In genomic region chr14:56752428-56752827, GRCh38 we compare ENCODE assay signal across 22 cellular contexts. TPM values are rescaled to one million over a fixed set of nuclear protein-coding genes. Genes with fewer than 3 reads are reported as not detected.
A peak's percentile ranks its signal among the peaks of the same experiment; 100 is the strongest.
DNase-seq lines count a peak whose midpoint lies in the region; ATAC-seq, FAIRE-seq and TF ChIP-seq lines count a peak whose summit lies in the region.
"Had no signal": no experiment of that assay in that cellular context is flagged by ENCODE, and none has a peak within 500 bp of the region (broad histone marks: within the 10 kb centered on the region; RNA-seq: fewer than 3 reads in every experiment).

No MANE protein-coding gene starts in this region.

- no peak overlapping the region for H3K4me3 ChIP-seq in WERI-Rb-1 (ENCODE audit: low read depth, low read length)
- H3K4me3 ChIP-seq in neuronal stem cell (ENCODE audit: low read length in 2 of 2): no peak overlapping the region

- no peak for ATAC-seq in GM18511 (IDR thresholded peaks at IDR 0.05; ENCODE audit: unreplicated experiment)
- ATAC-seq: HCT116, HepG2 had no signal

- no peak overlapping the region for H4K91ac ChIP-seq in neuronal stem cell (ENCODE audit: low read depth, low read length, poor library complexity)

- H2BK120ac ChIP-seq in neuronal stem cell (ENCODE audit: low read depth, low read length): no peak overlapping the region

- H3K27me3 ChIP-seq in WERI-Rb-1 (ENCODE audit: insufficient read depth, low read depth, severe bottlenecking) (no peaks in the 10 kb centered on the region), neuronal stem cell (ENCODE audit: control insufficient read depth in 3 of 3, insufficient read depth in 3 of 3, low read depth in 1 of 3, low read length in 3 of 3) (peaks cover 0 to 6% (median 0%) of the 10 kb centered on the region in 3 experiments)
- H3K27me3 ChIP-seq: BE2C had no signal

- H3K4me1 ChIP-seq in neuronal stem cell (ENCODE audit: control insufficient read depth in 2 of 2, insufficient read depth in 1 of 2, low read depth in 1 of 2, low read length in 2 of 2): peaks cover 0 to 17% of the 10 kb centered on the region in 2 donors
- H3K4me1 ChIP-seq: BE2C had no signal

- no peak overlapping the region for H2BK12ac ChIP-seq in neuronal stem cell (ENCODE audit: low read length)

- no peak overlapping the region for H2BK15ac ChIP-seq in neuronal stem cell (ENCODE audit: low read length)

- no peak overlapping the region for H2AFZ ChIP-seq in neuronal stem cell (ENCODE audit: low read length)

- no peak overlapping the region for H3K14ac ChIP-seq in neuronal stem cell (ENCODE audit: low read length)

- no peak overlapping the region for H3K4ac ChIP-seq in neuronal stem cell (ENCODE audit: low read length)

- no CpG with 5 or more reads among the region's 7 CpGs for WGBS in neuronal stem cell (ENCODE audit: extremely low coverage in 2 of 2, insufficient read length in 2 of 2, insufficient replicate concordance in 1 of 2), 2 donors

- H3K36me3 ChIP-seq in WERI-Rb-1 (no peaks in the 10 kb centered on the region), neuronal stem cell (replicated peaks in 1 of 2; ENCODE audit: control insufficient read depth in 2 of 2, insufficient read depth in 2 of 2, low read length in 2 of 2) (no peaks in the 10 kb centered on the region)
- H3K36me3 ChIP-seq: BE2C had no signal

- H3K18ac ChIP-seq in neuronal stem cell (ENCODE audit: low read length): no peak overlapping the region

- no peaks in the 10 kb centered on the region for H3K79me1 ChIP-seq in neuronal stem cell (ENCODE audit: low read depth, low read length)

- TF ChIP-seq CTCF in WERI-Rb-1 (IDR thresholded peaks at IDR 0.05; ENCODE audit: low read depth, low read length): no peak

- H3K9ac ChIP-seq in neuronal stem cell (ENCODE audit: low read depth, low read length, poor library complexity): no peak overlapping the region

- DNase-seq in Daoy (ENCODE audit: low read depth) (peak; percentile 23), HTR-8/SVneo (ENCODE audit: insufficient read length, low spot score) (no peak), WERI-Rb-1 (peak; percentile 58), neuronal stem cell (ENCODE audit: low spot score) (no peak)
- DNase-seq in stimulated activated CD4-positive, alpha-beta T cell treated with anti-CD3 and anti-CD28 coated beads, Interleukin-1b, Interleukin-23, amount 100 ng/mL, for 48 hours: no peak
- DNase-seq: ACHN; BE2C; C1 segment of cervical spinal cord; CD4-positive, CD25-positive, alpha-beta regulatory T cell; CD8-positive, alpha-beta memory T cell; COR-L47; DMS 273 treated with DMSO at 0.1 percent for 48 hours; DMS79; GF-D8; GOT3; H7; HFFc6 had no signal

- H3K9me3 ChIP-seq in WERI-Rb-1 (ENCODE audit: severe bottlenecking) (no peaks in the 10 kb centered on the region), neuronal stem cell (replicated peaks in 1 of 2; ENCODE audit: control insufficient read depth in 2 of 2, insufficient read depth in 1 of 2, low read depth in 1 of 2, low read length in 2 of 2) (no peaks in the 10 kb centered on the region)
- H3K9me3 ChIP-seq: BE2C had no signal

- no peak overlapping the region for H3K23ac ChIP-seq in neuronal stem cell (ENCODE audit: low read depth, low read length, poor library complexity)

- H2BK5ac ChIP-seq in neuronal stem cell (ENCODE audit: low read length): no peak overlapping the region

- H3K27ac ChIP-seq in WERI-Rb-1 (peak overlapping the region; percentile 93), neuronal stem cell (replicated peaks; ENCODE audit: low read length) (peak overlapping the region; percentile 88)

- H2AK5ac ChIP-seq in neuronal stem cell (ENCODE audit: low read depth, low read length): no peak overlapping the region

- H4K8ac ChIP-seq in neuronal stem cell (ENCODE audit: low read depth, low read length): no peak overlapping the region

- H3K4me2 ChIP-seq in neuronal stem cell (ENCODE audit: insufficient read depth, low read length, poor library complexity, severe bottlenecking): no peak overlapping the region

- FAIRE-seq in HTR-8/SVneo (lab: Jason Lieb, UNC): peak; percentile 77
- FAIRE-seq: A204.1, HepG2 had no signal

RNA-seq across cellular contexts. Expression of gene OTX2, which starts 57.9 kb away (rescaled TPM):
- total RNA-seq in Daoy (2014; rRNA removed; shearing (Covaris generic)): 2.5 and 4.5 TPM in 2 replicates
- polyA plus RNA-seq in neuronal stem cell (2013, experiment 1 of 2): 271 TPM
- polyA plus RNA-seq in neuronal stem cell (2013, experiment 2 of 2): 277 TPM
- total RNA-seq: CD4-positive, CD25-positive, alpha-beta regulatory T cell; CD8-positive, alpha-beta memory T cell; HepG2; HFFc6 had no signal
- polyA plus RNA-seq: CD4-positive, CD25-positive, alpha-beta regulatory T cell; CD8-positive, alpha-beta memory T cell; HepG2; IgD-negative memory B cell had no signal

Comparison
In these comparisons a context has a peak if more than half of its experiments do, and no peak if none do; other contexts are left out.
1. DNase-seq: peak in Daoy (single experiment) and WERI-Rb-1 (single experiment); none in HTR-8/SVneo (single experiment), neuronal stem cell (single experiment) and stimulated activated CD4-positive, alpha-beta T cell treated with anti-CD3 and anti-CD28 coated beads, Interleukin-1b, Interleukin-23, amount 100 ng/mL, for 48 hours (single experiment).